17 cellular contexts compared by ENCODE assay signal in the genomic region with DNA sequence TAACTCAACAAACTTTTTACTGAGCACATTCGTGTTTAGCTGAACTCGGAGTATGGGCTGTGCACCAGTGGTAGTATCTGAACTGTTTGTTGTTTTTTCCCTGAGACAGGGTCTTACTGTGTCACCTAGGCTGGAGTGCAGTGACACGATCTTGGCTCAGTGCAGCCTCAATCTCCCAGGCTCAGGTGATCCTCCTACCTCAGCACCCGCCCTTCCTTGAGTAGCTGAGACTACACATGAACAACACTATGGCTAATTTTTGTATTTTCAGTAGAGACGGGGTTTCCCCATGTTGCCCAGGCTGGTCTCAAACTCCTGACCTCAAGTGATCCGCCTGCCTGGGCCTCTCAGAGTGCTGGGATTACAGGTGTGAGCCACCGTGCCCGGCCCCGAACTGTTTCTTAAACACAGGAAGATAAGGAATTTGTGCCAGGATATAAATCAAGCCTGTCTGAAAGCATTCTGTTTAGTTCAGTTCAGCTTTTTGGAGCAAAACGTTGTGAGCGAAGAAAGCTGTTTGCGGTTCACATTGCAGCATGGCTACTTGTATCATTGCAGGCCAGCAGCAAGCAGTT. TPM values are rescaled to one million over a fixed set of nuclear protein-coding genes. Genes with fewer than 3 reads are reported as not detected.
DNase-seq lines count a peak whose midpoint lies in the region; ATAC-seq and TF ChIP-seq lines count a peak whose summit lies in the region.
"Had no signal": no experiment of that assay in that cellular context is flagged by ENCODE, and none has a peak within 500 bp of the region (broad histone marks: within the 10 kb centered on the region; RNA-seq: fewer than 3 reads in every experiment).

No MANE protein-coding gene starts in this region.

- H3K27me3 ChIP-seq in naive thymus-derived CD4-positive, alpha-beta T cell (ENCODE audit: control insufficient read depth in 2 of 2, insufficient read depth in 2 of 2, low read length in 2 of 2): no peaks in the 10 kb centered on the region
- H3K27me3 ChIP-seq in tibial nerve: no peaks in the 10 kb centered on the region
- H3K27me3 ChIP-seq: right lobe of liver, testis had no signal

- 90% methylated on average over 12 of the region's 12 CpGs for WGBS in tibial nerve, 2 donors

- peaks cover 3% of the 10 kb centered on the region for H3K36me3 Mint-ChIP-seq in T-helper 2 cell treated with Interferon-gamma antibody and Interleukin-4, amounts not matched to agents 5 μg/mL and 100 μg/mL, for 36 hours (ENCODE audit: low read depth)
- H3K36me3 Mint-ChIP-seq in naive thymus-derived CD4-positive, alpha-beta T cell: peaks cover 0 to 32% (median 8%) of the 10 kb centered on the region in 5 donors

- H3K9me3 ChIP-seq in naive thymus-derived CD4-positive, alpha-beta T cell (ENCODE audit: control insufficient read depth in 2 of 3, low read length in 3 of 3): no peaks in the 10 kb centered on the region
- no peaks in the 10 kb centered on the region for H3K9me3 ChIP-seq in tibial nerve
- H3K9me3 ChIP-seq: right lobe of liver, testis had no signal

- TF ChIP-seq POLR2A in tibial nerve (IDR thresholded peaks at IDR 0.05): no peak

- H3K27ac ChIP-seq in naive thymus-derived CD4-positive, alpha-beta T cell (ENCODE audit: low read depth, low read length): no peak overlapping the region
- no peak overlapping the region for H3K27ac ChIP-seq in tibial nerve
- H3K27ac ChIP-seq: right lobe of liver, testis had no signal

- POLR2A ChIA-PET in naive thymus-derived CD4-positive, alpha-beta T cell (lab: Charles Lee): interaction anchor here (1.7 kb wide), 1 partner anchor 54 kb away, joined by 4 read pairs; no protein-coding TSS in a partner anchor

- ATAC-seq in GM21825 (IDR thresholded peaks at IDR 0.05; ENCODE audit: unreplicated experiment) (peak; percentile 6), HG03460 (IDR thresholded peaks at IDR 0.05; ENCODE audit: unreplicated experiment) (peak; percentile 3)
- no peak for ATAC-seq in naive thymus-derived CD4-positive, alpha-beta T cell

- intact Hi-C loops in naive thymus-derived CD4-positive, alpha-beta T cell (cut with micrococcal nuclease): loop anchor here in 1 of 2 donors (5.0 kb wide), 1 partner anchor 52 kb away; no protein-coding TSS in a partner anchor

- H3K4me1 Mint-ChIP-seq in T-helper 2 cell treated with Interferon-gamma antibody and Interleukin-4, amounts not matched to agents 5 μg/mL and 100 μg/mL, for 36 hours (ENCODE audit: low read depth): peaks cover 22% of the 10 kb centered on the region
- peaks cover 13 to 39% (median 35%) of the 10 kb centered on the region in 7 donors for H3K4me1 Mint-ChIP-seq in naive thymus-derived CD4-positive, alpha-beta T cell

- no peaks in the 10 kb centered on the region for H3K36me3 ChIP-seq in naive thymus-derived CD4-positive, alpha-beta T cell (ENCODE audit: control insufficient read depth in 2 of 3, insufficient read depth in 3 of 3, low read length in 3 of 3)
- H3K36me3 ChIP-seq in tibial nerve: peaks cover 0 to 34% (median 0%) of the 10 kb centered on the region in 3 donors
- H3K36me3 ChIP-seq: right lobe of liver had no signal

- peaks cover 5 to 20% of the 10 kb centered on the region in 2 donors for H3K4me1 ChIP-seq in naive thymus-derived CD4-positive, alpha-beta T cell (ENCODE audit: control insufficient read depth in 2 of 2, insufficient read depth in 2 of 2, low read length in 2 of 2)
- no peaks in the 10 kb centered on the region for H3K4me1 ChIP-seq in tibial nerve
- H3K4me1 ChIP-seq: right lobe of liver, testis had no signal

- no peaks in the 10 kb centered on the region for H3K9me3 Mint-ChIP-seq in T-helper 2 cell treated with Interferon-gamma antibody and Interleukin-4, amounts not matched to agents 5 μg/mL and 100 μg/mL, for 36 hours
- peaks cover 0 to 2% (median 0%) of the 10 kb centered on the region in 11 donors for H3K9me3 Mint-ChIP-seq in naive thymus-derived CD4-positive, alpha-beta T cell

- no peaks in the 10 kb centered on the region for H3K27me3 Mint-ChIP-seq in T-helper 2 cell treated with Interferon-gamma antibody and Interleukin-4, amounts not matched to agents 5 μg/mL and 100 μg/mL, for 36 hours (ENCODE audit: low read depth)
- no peaks in the 10 kb centered on the region for H3K27me3 Mint-ChIP-seq in naive thymus-derived CD4-positive, alpha-beta T cell

- no peak overlapping the region for H3K4me3 ChIP-seq in naive thymus-derived CD4-positive, alpha-beta T cell (ENCODE audit: low read length)
- H3K4me3 ChIP-seq in tibial nerve: no peak overlapping the region
- H3K4me3 ChIP-seq: right lobe of liver, testis had no signal

- no peak overlapping the region for H3K4me3 Mint-ChIP-seq in T-helper 2 cell treated with Interferon-gamma antibody and Interleukin-4, amounts not matched to agents 5 μg/mL and 100 μg/mL, for 36 hours
- peak overlapping the region in 3 of 10 donors; percentile 28 to 65 (median 31) for H3K4me3 Mint-ChIP-seq in naive thymus-derived CD4-positive, alpha-beta T cell

- no peak for DNase-seq in T-helper 2 cell treated with Interferon-gamma antibody and Interleukin-4, amounts not matched to agents 5 μg/mL and 100 μg/mL, for 36 hours (ENCODE audit: low spot score)
- no peak for DNase-seq in T-helper 2 cell
- DNase-seq in naive thymus-derived CD4-positive, alpha-beta T cell: no peak
- DNase-seq in SKM-1 (lab: John Stamatoyannopoulos, UW; ENCODE audit: unreplicated experiment): no peak
- DNase-seq in tibial nerve (ENCODE audit: low spot score in 2 of 2): no peak
- DNase-seq in NCI-H526 treated with DMSO at 0.1 percent for 48 hours (lab: John Stamatoyannopoulos, UW): no peak
- DNase-seq: 8988T, amniotic stem cell, DMS 273 treated with DMSO at 0.1 percent for 48 hours, NCI-H1436 treated with DMSO at 0.1 percent for 48 hours, right lobe of liver, T1000, testis had no signal

- peak overlapping the region; percentile 38 for H3K27ac Mint-ChIP-seq in T-helper 2 cell treated with Interferon-gamma antibody and Interleukin-4, amounts not matched to agents 5 μg/mL and 100 μg/mL, for 36 hours
- H3K27ac Mint-ChIP-seq in naive thymus-derived CD4-positive, alpha-beta T cell: peak overlapping the region in 7 of 9 donors; percentile 10 to 86 (median 67)

- TF ChIP-seq CTCF in tibial nerve (IDR thresholded peaks at IDR 0.05): no peak

- CTCF ChIA-PET in naive thymus-derived CD4-positive, alpha-beta T cell (lab: Charles Lee): no interaction called here

- TF ChIP-seq EP300 in tibial nerve (IDR thresholded peaks at IDR 0.05): no peak

RNA-seq across cellular contexts. Expression of a gene that starts 40.4 kb away (rescaled TPM):
- 1 to 10 TPM in 2 of 5 experiments, under 1 TPM in 3; 0.34 to 2.4 (median 0.62) TPM for total RNA-seq in naive thymus-derived CD4-positive, alpha-beta T cell
- not detected for polyA plus RNA-seq in naive thymus-derived CD4-positive, alpha-beta T cell
- total RNA-seq in tibial nerve: 1 to 10 TPM in 1 of 4 donors, under 1 TPM in 3; 0.42 to 1.5 (median 0.82) TPM

RNA-seq across cellular contexts. Expression of a gene that starts 54.9 kb away (rescaled TPM):
- total RNA-seq in naive thymus-derived CD4-positive, alpha-beta T cell: not detected
- not detected for polyA plus RNA-seq in naive thymus-derived CD4-positive, alpha-beta T cell
- not detected for total RNA-seq in tibial nerve
- total RNA-seq: dermis microvascular lymphatic vessel endothelial cell, HT-29, right lobe of liver, testis had no signal
